ENCODE assay signal across 14 cellular contexts in the genomic region with DNA sequence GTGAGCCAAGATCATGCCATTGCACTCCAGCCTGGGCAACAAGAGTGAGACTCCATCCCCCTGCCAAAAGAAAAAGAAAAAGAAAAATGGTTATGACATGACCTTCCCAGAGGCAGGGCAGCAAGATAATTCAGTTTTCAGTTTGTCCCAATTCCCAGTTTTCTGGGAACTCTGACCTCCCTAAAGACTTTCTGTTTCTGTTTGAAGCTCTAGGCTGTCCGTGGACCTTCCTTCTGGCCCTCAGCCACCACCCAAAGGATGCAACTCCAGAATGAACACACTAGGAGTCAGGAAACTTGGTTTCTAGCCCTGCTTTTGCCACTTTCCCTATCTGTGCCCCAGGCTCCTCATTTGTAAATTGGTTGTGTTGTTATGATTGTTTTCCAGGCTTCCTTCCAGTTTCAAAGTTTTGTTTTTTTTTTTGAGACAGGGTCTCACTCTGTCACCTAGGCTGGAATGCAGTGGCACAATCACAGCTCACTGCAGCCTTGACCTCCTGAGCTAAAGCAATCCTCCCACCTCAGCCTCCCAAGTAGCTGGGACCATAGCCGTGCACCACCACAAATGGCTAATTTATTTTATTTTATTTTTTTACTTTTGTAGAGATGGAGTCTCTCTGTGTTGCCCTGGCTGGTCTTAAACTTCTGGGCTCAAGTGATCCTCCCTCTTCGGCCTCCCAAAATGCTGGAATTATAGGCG.
A peak's percentile ranks its signal among the peaks of the same experiment; 100 is the strongest.
DNase-seq lines count a peak whose midpoint lies in the region; ATAC-seq lines count a peak whose summit lies in the region.
"Had no signal": no experiment of that assay in that cellular context is flagged by ENCODE, and none has a peak within 500 bp of the region (broad histone marks: within the 10 kb centered on the region; RNA-seq: fewer than 3 reads in every experiment).

No MANE protein-coding gene starts in this region.

- intact Hi-C loops in left ventricle myocardium superior (cut with micrococcal nuclease) = no loop called here
- intact Hi-C loops in posterior vena cava (cut with DNase I) = no loop called here

- ATAC-seq in left ventricle myocardium superior (peak; percentile 86), HG03175 (IDR thresholded peaks at IDR 0.05; ENCODE audit: unreplicated experiment) (no peak), HG03039 (IDR thresholded peaks at IDR 0.05; ENCODE audit: unreplicated experiment) (no peak), HG03045 (IDR thresholded peaks at IDR 0.05; ENCODE audit: unreplicated experiment) (no peak)

- DNase-seq in AG08396 (ENCODE audit: low spot score) (peak; percentile 52), astrocyte of the hippocampus (ENCODE audit: low read depth, low spot score) (peak; percentile 18), left ventricle myocardium superior (peak; percentile 65), posterior vena cava (ENCODE audit: low spot score) (peak; percentile 90), NCI-H2196 treated with DMSO at 0.1 percent for 48 hours (lab: John Stamatoyannopoulos, UW; ENCODE audit: unreplicated experiment) (no peak)
- DNase-seq: activated CD4-positive, alpha-beta memory T cell treated with anti-CD3 and anti-CD28 coated beads for 36 hours; activated naive CD8-positive, alpha-beta T cell treated with anti-CD3 and anti-CD28 coated beads, Interleukin-2, amount 10 ng/mL, durations not matched to agents 7 days and 5 days; effector CD4-positive, alpha-beta T cell; NCI-H1105; NCI-H82; SW 1271 had no signal
